Comparison of ENCODE assay signal across 11 cellular contexts in genomic region chr19:15871570-15871969, GRCh38. TPM values are rescaled to one million over a fixed set of nuclear protein-coding genes. Genes with fewer than 3 reads are reported as not detected.
DNase-seq lines count a peak whose midpoint lies in the region; ATAC-seq and TF ChIP-seq lines count a peak whose summit lies in the region.
"Had no signal": no experiment of that assay in that cellular context is flagged by ENCODE, and none has a peak within 500 bp of the region (broad histone marks: within the 10 kb centered on the region; RNA-seq: fewer than 3 reads in every experiment).

No MANE protein-coding gene starts in this region.

- no peaks in the 10 kb centered on the region for H3K9me2 ChIP-seq in HCT116 (ENCODE audit: insufficient read depth)

- POLR2A ChIA-PET in HCT116 (lab: Charles Lee), result interaction anchor here (0.7 to 1.3 kb wide), 4 partner anchors 8 to 43 kb away, joined by 3 to 7 read pairs (median 4); no protein-coding TSS in a partner anchor

- H3K4me3 ChIP-seq in HCT116 (replicated peaks in 1 of 2; ENCODE audit: low read depth in 1 of 2, low read length in 2 of 2), result peak overlapping the region; percentile 29 to 42; a peak in 3 of 4 replicates
- no peak overlapping the region for H3K4me3 ChIP-seq in mucosa of descending colon
- H3K4me3 ChIP-seq: smooth muscle cell had no signal

- no peaks in the 10 kb centered on the region for H4K20me1 ChIP-seq in HCT116 (ENCODE audit: insufficient read depth)

- no peaks in the 10 kb centered on the region for H3K79me2 ChIP-seq in HCT116 (ENCODE audit: insufficient read depth, low read length)

- RAD21 ChIA-PET in HCT116 (lab: Charles Lee; ENCODE audit: low non-redundant PET in 1 of 2, low total read pairs in 2 of 2, uncharacterized antibody in 2 of 2, unreplicated experiment in 2 of 2), result no interaction called here

- peak overlapping the region; percentile 25 for H3K27ac ChIP-seq in HCT116 (ENCODE audit: low read depth, low read length)
- H3K27ac ChIP-seq: heart left ventricle had no signal

- no peaks in the 10 kb centered on the region for H3K9me3 ChIP-seq in HCT116 (ENCODE audit: control insufficient read depth in 1 of 2, insufficient read depth in 1 of 2, low read depth in 1 of 2, low read length in 2 of 2)
- no peaks in the 10 kb centered on the region for H3K9me3 ChIP-seq in mucosa of descending colon
- H3K9me3 ChIP-seq: heart left ventricle had no signal

- H3K27me3 ChIP-seq in HCT116 (ENCODE audit: insufficient read depth, low read length), result no peaks in the 10 kb centered on the region

- TF ChIP-seq CTCF in HCT116 (IDR thresholded peaks at IDR 0.05 in 2 of 3, conservative IDR thresholded peaks at IDR 0.05 in 1 of 3; ENCODE audit: borderline replicate concordance in 1 of 3, insufficient read depth in 1 of 3, low read depth in 2 of 3, low read length in 2 of 3) (no peak), mucosa of descending colon (IDR thresholded peaks at IDR 0.05) (no peak)

- no peak overlapping the region for H2AFZ ChIP-seq in HCT116 (ENCODE audit: low read depth, low read length, poor library complexity, severe bottlenecking)

- peaks cover 23 to 54% of the 10 kb centered on the region in 2 experiments for H3K4me1 ChIP-seq in HCT116 (ENCODE audit: control insufficient read depth in 1 of 2, insufficient read depth in 2 of 2, low read length in 2 of 2)
- H3K4me1 ChIP-seq in mucosa of descending colon (ENCODE audit: low read depth), result no peaks in the 10 kb centered on the region
- H3K4me1 ChIP-seq: heart left ventricle had no signal

- peak overlapping the region; percentile 51 for H3K9ac ChIP-seq in HCT116 (ENCODE audit: low read length)

- ATAC-seq in HCT116 (peak; percentile 81), mucosa of descending colon (peak; percentile 46), GM19397 (IDR thresholded peaks at IDR 0.05; ENCODE audit: unreplicated experiment) (no peak)
- ATAC-seq: heart left ventricle had no signal

- peak; percentile 20 for TF ChIP-seq POLR2A in HCT116 (IDR thresholded peaks at IDR 0.05; ENCODE audit: borderline replicate concordance, extremely low read depth, insufficient read depth, insufficient read length)

- H3K36me3 ChIP-seq in HCT116 (ENCODE audit: control insufficient read depth in 1 of 2, insufficient read depth in 2 of 2, low read length in 2 of 2) (no peaks in the 10 kb centered on the region), mucosa of descending colon (ENCODE audit: low read depth) (no peaks in the 10 kb centered on the region)
- H3K36me3 ChIP-seq: heart left ventricle had no signal

- BruUV-seq in HCT116 (replicated peaks; lab: Mats Ljungman, UMichigan), result no TSS peak

- intact Hi-C loops in HCT116 (cut with micrococcal nuclease) (no loop called here), mucosa of descending colon (cut with DNase I, micrococcal nuclease) (no loop called here)

- TF ChIP-seq RAD21 in HCT116 (IDR thresholded peaks at IDR 0.05; ENCODE audit: low read depth), result no peak

- DNase-seq in D341Med (ENCODE audit: low spot score) (peak; percentile 42), HCT116 (ENCODE audit: low read depth, low spot score) (peak; percentile 54), mucosa of descending colon (peak in 2 of 3 donors; percentile 52 to 53), superior temporal gyrus (ENCODE audit: extremely low spot score) (no peak), NCI-H2081 treated with DMSO at 0.1 percent for 48 hours (lab: John Stamatoyannopoulos, UW) (no peak)
- DNase-seq in activated CD8-positive, alpha-beta memory T cell treated with anti-CD3 and anti-CD28 coated beads, Interleukin-2, amount 50 U/mL, for 4 hours, result peak; percentile 19
- DNase-seq: heart left ventricle, NCI-H446 treated with DMSO at 0.1 percent for 48 hours had no signal

- peak overlapping the region; percentile 67 for H3K4me2 ChIP-seq in HCT116 (ENCODE audit: low read length)
- H3K4me2 ChIP-seq: smooth muscle cell had no signal

- CTCF ChIA-PET in HCT116 (lab: Charles Lee), result interaction anchor here (0.8 to 2.7 kb wide), 3 partner anchors 30 to 62 kb away, joined by 3 to 6 read pairs (median 4); no protein-coding TSS in a partner anchor

TF ChIP-seq in HCT116, 20 proteins besides CTCF, POLR2A, EP300 and RAD21:
- TF ChIP-seq ZBTB33 (IDR thresholded peaks at IDR 0.05; ENCODE audit: extremely low read depth, insufficient replicate concordance, low read length) (no peak), REST (IDR thresholded peaks at IDR 0.05; ENCODE audit: low read depth) (no peak), TCF7L2 (IDR thresholded peaks at IDR 0.05; ENCODE audit: borderline replicate concordance, extremely low read depth, insufficient read depth, insufficient read length) (peak; percentile 41), CEBPB (IDR thresholded peaks at IDR 0.05; ENCODE audit: low read depth) (no peak), YY1 (IDR thresholded peaks at IDR 0.05; ENCODE audit: extremely low read depth, insufficient replicate concordance, low read depth, low read length) (no peak), FOSL1 (IDR thresholded peaks at IDR 0.05; ENCODE audit: low read depth) (no peak), JUND (IDR thresholded peaks at IDR 0.05) (no peak), EZH2phosphoT487 (IDR thresholded peaks at IDR 0.05; ENCODE audit: borderline replicate concordance) (no peak), ZFX (IDR thresholded peaks at IDR 0.05) (no peak), EZH2 (IDR thresholded peaks at IDR 0.05) (no peak), SIN3A (IDR thresholded peaks at IDR 0.05; ENCODE audit: low read depth) (0 out of 2 replicates have a peak, but pooled peaks have one; percentile 37), MAX (IDR thresholded peaks at IDR 0.05) (peak; percentile 58), SP1 (IDR thresholded peaks at IDR 0.05; ENCODE audit: low read depth) (no peak; the same call in 1 of the 2 replicates), ATF3 (IDR thresholded peaks at IDR 0.05) (no peak), SRF (IDR thresholded peaks at IDR 0.05; ENCODE audit: low read depth) (no peak), POLR2AphosphoS5 (IDR thresholded peaks at IDR 0.05; ENCODE audit: low read depth, low read length) (peak; percentile 55)
TF ChIP-seq in HCT116: peak in this region for 4.

RNA-seq across cellular contexts. Expression of gene CYP4F2, which starts 26.3 kb away (rescaled TPM):
- total RNA-seq in HCT116 (2021; ENCODE audit: unreplicated experiment), result 1.1 TPM
- 1.4 and 1.5 TPM in 2 replicates for polyA plus RNA-seq in HCT116 (2012)
- total RNA-seq in mucosa of descending colon, result 1 to 10 TPM; 1.6 to 9.1 (median 8.6) TPM
- total RNA-seq: heart left ventricle, smooth muscle cell had no signal
- polyA plus RNA-seq: heart left ventricle, smooth muscle cell had no signal

RNA-seq across cellular contexts. Expression of gene OR10H1, which starts 56.1 kb away (rescaled TPM):
- 0.17 TPM for total RNA-seq in HCT116 (2021; ENCODE audit: unreplicated experiment)
- polyA plus RNA-seq in HCT116 (2012), result 0.42 and 0.52 TPM in 2 replicates
- under 1 TPM; 0.06 to 0.07 (median 0.06) TPM for total RNA-seq in mucosa of descending colon
- total RNA-seq: G401, smooth muscle cell had no signal
- polyA plus RNA-seq: heart left ventricle, smooth muscle cell had no signal

Comparison
In these comparisons a context has a peak if more than half of its experiments do, and no peak if none do; other contexts are left out.
1. DNase-seq: peak in D341Med (single experiment), HCT116 (single experiment), activated CD8-positive, alpha-beta memory T cell treated with anti-CD3 and anti-CD28 coated beads, Interleukin-2, amount 50 U/mL, for 4 hours (single experiment) and mucosa of descending colon (2 of 3); none in superior temporal gyrus (single experiment) and NCI-H2081 treated with DMSO at 0.1 percent for 48 hours (single experiment).